In genomic region chr6:24384369-24385130, GRCh38 we compare ENCODE assay signal across 3 cellular contexts. TPM values are rescaled to one million over a fixed set of nuclear protein-coding genes. Genes with fewer than 3 reads are reported as not detected.
"Had no signal": no experiment of that assay in that cellular context is flagged by ENCODE, and none has a peak within 500 bp of the region (broad histone marks: within the 10 kb centered on the region; RNA-seq: fewer than 3 reads in every experiment).

No MANE protein-coding gene starts in this region.

RNA-seq across cellular contexts. Expression of gene DCDC2, which starts 26.7 kb away (rescaled TPM):
- total RNA-seq: GM23248, HFFc6, IMR-90 had no signal
- polyA plus RNA-seq: GM23248, IMR-90 had no signal
